Comparison of ENCODE assay signal across 13 cellular contexts in genomic region chr14:95763032-95763431, GRCh38. TPM values are rescaled to one million over a fixed set of nuclear protein-coding genes. Genes with fewer than 3 reads are reported as not detected.
DNase-seq lines count a peak whose midpoint lies in the region; ATAC-seq, FAIRE-seq and TF ChIP-seq lines count a peak whose summit lies in the region.
"Not testable (repeated sequence)": the region's sequence is repeated elsewhere in the genome, so short reads cannot be mapped to it uniquely, and the experiment has no call there.
"Had no signal": no experiment of that assay in that cellular context is flagged by ENCODE, and none has a peak within 500 bp of the region (broad histone marks: within the 10 kb centered on the region; RNA-seq: fewer than 3 reads in every experiment).

No MANE protein-coding gene starts in this region.

- H3K4ac ChIP-seq in IMR-90 (ENCODE audit: low read depth, low read length), result not testable (repeated sequence)

- H2BK15ac ChIP-seq in IMR-90 (ENCODE audit: low read depth, low read length), result not testable (repeated sequence)

- not testable (repeated sequence) for H3K4me2 ChIP-seq in A549; IMR-90 (ENCODE audit: low read depth, low read length); K562 (ENCODE audit: insufficient read depth, low read length); HepG2 (ENCODE audit: low read depth, low read length)

- not testable (repeated sequence) for ATAC-seq in A549; IMR-90 (ENCODE audit: low read depth); K562; HepG2

- H3K4me3 ChIP-seq in A549; IMR-90 (ENCODE audit: insufficient read depth, low read depth, low read length); K562; HepG2 (replicated peaks in 1 of 3; ENCODE audit: insufficient read depth in 1 of 3, low read depth in 2 of 3, low read length in 3 of 3): not testable (repeated sequence)

- not testable (repeated sequence) for H2BK20ac ChIP-seq in IMR-90 (ENCODE audit: low read depth, low read length)

- not testable (repeated sequence) for H3K9me3 ChIP-seq in A549; IMR-90 (ENCODE audit: control insufficient read depth, insufficient read depth, low read length); K562 (replicated peaks; ENCODE audit: control insufficient read depth, insufficient read depth, low read depth, low read length); HepG2 (ENCODE audit: low read length)

- in situ Hi-C loops in IMR-90 (cut with MboI; ENCODE audit: low sequenced_read_pairs), result loop anchor here (25.0 kb wide), 1 partner anchor 326 kb away; no protein-coding TSS in a partner anchor
- in situ Hi-C loops in K562 (cut with MboI); HepG2 (cut with HindIII; ENCODE audit: extremely low pct_ligation_motif_present, low pct_unique_long_range_greater_than_20kb): not testable (repeated sequence)

- not testable (repeated sequence) for H3K79me2 ChIP-seq in K562 (ENCODE audit: control insufficient read depth, insufficient read depth, low read length); HepG2 (ENCODE audit: insufficient read depth, low read length)

- H3K23ac ChIP-seq in IMR-90 (ENCODE audit: low read depth, low read length), result not testable (repeated sequence)

- TF ChIP-seq CTCF in A549 (IDR thresholded peaks at IDR 0.05); IMR-90 (conservative IDR thresholded peaks at IDR 0.05; ENCODE audit: low read depth, low read length); K562 (IDR thresholded peaks at IDR 0.05 in 2 of 3, conservative IDR thresholded peaks at IDR 0.05 in 1 of 3; ENCODE audit: insufficient read depth in 2 of 3, low read depth in 1 of 3, low read length in 3 of 3); HepG2 (CRISPR knock-in tag; IDR thresholded peaks at IDR 0.05): not testable (repeated sequence)

- dilution Hi-C loops in IMR-90 (cut with HindIII; ENCODE audit: low sequenced_read_pairs, unreplicated experiment), result not testable (repeated sequence)

- not testable (repeated sequence) for TF ChIP-seq RAD21 in A549 (conservative IDR thresholded peaks at IDR 0.05 in 1 of 2, IDR thresholded peaks at IDR 0.05 in 1 of 2); IMR-90 (IDR thresholded peaks at IDR 0.05; ENCODE audit: low read length); K562 (CRISPR knock-in tag; conservative IDR thresholded peaks at IDR 0.05 in 1 of 2, IDR thresholded peaks at IDR 0.05 in 1 of 2); HepG2 (CRISPR knock-in tag; IDR thresholded peaks at IDR 0.05)

- H3K4me1 ChIP-seq in A549; IMR-90 (ENCODE audit: control insufficient read depth, insufficient read depth, low read length); K562 (replicated peaks in 1 of 2; ENCODE audit: control insufficient read depth in 2 of 2, insufficient read depth in 2 of 2, low read length in 2 of 2); HepG2 (ENCODE audit: insufficient read depth, low read length): not testable (repeated sequence)

- H2BK5ac ChIP-seq in IMR-90 (ENCODE audit: low read depth, low read length, poor library complexity, severe bottlenecking), result not testable (repeated sequence)

- POLR2A ChIA-PET in A549 (lab: Yijun Ruan, JAX); IMR-90 (lab: Charles Lee; ENCODE audit: unreplicated experiment); K562 (lab: Yijun Ruan, JAX); HepG2 (lab: Yijun Ruan, JAX): not testable (repeated sequence)

- BruUV-seq in IMR-90 (replicated peaks; lab: Mats Ljungman, UMichigan); K562 (replicated peaks; lab: Mats Ljungman, UMichigan); HepG2 (replicated peaks; lab: Mats Ljungman, UMichigan): not testable (repeated sequence)

- H4K91ac ChIP-seq in IMR-90 (ENCODE audit: insufficient read depth, low read depth, low read length), result not testable (repeated sequence)

- H2AK9ac ChIP-seq in IMR-90 (replicated peaks; ENCODE audit: low read depth, low read length, poor library complexity), result not testable (repeated sequence)

- WGBS in A549 (ENCODE audit: missing lambda C conversion rate), result 12% methylated on average over 4 of the region's 4 CpGs
- WGBS in IMR-90 (ENCODE audit: extremely low coverage in 2 of 2, insufficient read length in 1 of 2), 2 experiments, result no CpG with 5 or more reads among the region's 4 CpGs
- WGBS in K562 (ENCODE audit: insufficient coverage, low coverage, missing lambda C conversion rate), result 4% methylated on average over 3 of the region's 4 CpGs
- 2% methylated on average over 4 of the region's 4 CpGs for WGBS in HepG2 (ENCODE audit: low lambda C conversion rate)

- H3K9ac ChIP-seq in IMR-90 (ENCODE audit: low read depth, low read length); K562 (ENCODE audit: insufficient read depth in 1 of 2, low read depth in 2 of 2, low read length in 2 of 2); HepG2 (ENCODE audit: insufficient read depth, low read depth, low read length): not testable (repeated sequence)

- H3K9me1 ChIP-seq in IMR-90 (ENCODE audit: insufficient read depth, low read length); K562 (ENCODE audit: control insufficient read depth, insufficient read depth, low read length): not testable (repeated sequence)

- not testable (repeated sequence) for H3K27me3 ChIP-seq in IMR-90 (ENCODE audit: control insufficient read depth, insufficient read depth, low read length); K562 (ENCODE audit: control insufficient read depth in 2 of 2, insufficient read depth in 2 of 2, low read length in 2 of 2); HepG2 (ENCODE audit: control insufficient read depth in 1 of 2, insufficient read depth in 2 of 2, low read length in 2 of 2)

- H3K18ac ChIP-seq in IMR-90 (ENCODE audit: low read depth, low read length), result not testable (repeated sequence)

- not testable (repeated sequence) for H3K14ac ChIP-seq in IMR-90 (replicated peaks; ENCODE audit: low read depth, low read length)

- H3K56ac ChIP-seq in IMR-90 (ENCODE audit: extremely low read depth, insufficient read depth, low read length), result not testable (repeated sequence)

- CTCF ChIA-PET in A549 (lab: Yijun Ruan, JAX), result interaction anchor here (0.6 to 1.2 kb wide), 2 partner anchors 11 to 201 kb away, joined by 4 read pairs; no protein-coding TSS in a partner anchor
- CTCF ChIA-PET in IMR-90 (lab: Yijun Ruan, JAX); K562 (lab: Yijun Ruan, JAX; ENCODE audit: low intra/inter-chr PET ratio); HepG2 (lab: Yijun Ruan, JAX; ENCODE audit: low intra/inter-chr PET ratio, low total read pairs): not testable (repeated sequence)

- not testable (repeated sequence) for H3K36me3 ChIP-seq in IMR-90 (ENCODE audit: control insufficient read depth, insufficient read depth, low read length); K562 (ENCODE audit: control insufficient read depth, insufficient read depth, low read length); HepG2 (replicated peaks in 1 of 2; ENCODE audit: control insufficient read depth in 1 of 2, insufficient read depth in 2 of 2, low read length in 2 of 2)

- not testable (repeated sequence) for H4K5ac ChIP-seq in IMR-90 (ENCODE audit: low read depth, low read length)

- intact Hi-C loops in IMR-90 (cut with micrococcal nuclease); K562 (cut with micrococcal nuclease); HepG2 (cut with micrococcal nuclease; ENCODE audit: unreplicated experiment): not testable (repeated sequence)

- not testable (repeated sequence) for H2AFZ ChIP-seq in IMR-90 (replicated peaks; ENCODE audit: low read length, poor library complexity); K562 (ENCODE audit: low read depth, low read length); HepG2 (ENCODE audit: low read length)

- not testable (repeated sequence) for TF ChIP-seq EP300 in A549 (IDR thresholded peaks at IDR 0.05); K562 (IDR thresholded peaks at IDR 0.05; ENCODE audit: low read length); HepG2 (IDR thresholded peaks at IDR 0.05; ENCODE audit: low read depth in 2 of 2, low read length in 2 of 2); HepG2 (CRISPR knock-in tag; IDR thresholded peaks at IDR 0.05; ENCODE audit: borderline replicate concordance)

- TF ChIP-seq POLR2A in A549 (IDR thresholded peaks at IDR 0.05; ENCODE audit: low read length); IMR-90 (IDR thresholded peaks at IDR 0.05; ENCODE audit: low read depth, low read length); K562 (conservative IDR thresholded peaks at IDR 0.05); HepG2 (IDR thresholded peaks at IDR 0.05; ENCODE audit: insufficient read depth in 1 of 2, low read depth in 2 of 2, low read length in 2 of 2): not testable (repeated sequence)

- not testable (repeated sequence) for DNase-seq in A549 (ENCODE audit: low read depth in 1 of 2, low spot score in 1 of 2); IMR-90; K562 (ENCODE audit: extremely low read depth in 1 of 4, low spot score in 3 of 4); HepG2 (ENCODE audit: low spot score)

- not testable (repeated sequence) for H4K8ac ChIP-seq in IMR-90 (ENCODE audit: low read depth in 2 of 2, low read length in 2 of 2)

- not testable (repeated sequence) for H3K27ac ChIP-seq in A549; IMR-90 (ENCODE audit: insufficient read depth, low read length); K562 (ENCODE audit: extremely low read depth, low read depth, low read length); HepG2 (ENCODE audit: extremely low read length, insufficient read depth, low read length)

- not testable (repeated sequence) for H3K79me1 ChIP-seq in IMR-90 (ENCODE audit: low read depth in 1 of 2, low read length in 2 of 2)

- not testable (repeated sequence) for FAIRE-seq in A549 (lab: Jason Lieb, UNC); K562 (lab: Jason Lieb, UNC); HepG2 (lab: Jason Lieb, UNC)

- not testable (repeated sequence) for H4K20me1 ChIP-seq in IMR-90 (ENCODE audit: insufficient read depth, low read length); K562 (replicated peaks; ENCODE audit: control insufficient read depth, insufficient read depth, low read length); HepG2 (ENCODE audit: insufficient read depth, low read length)

- not testable (repeated sequence) for H2AK5ac ChIP-seq in IMR-90 (ENCODE audit: low read depth, low read length)

- not testable (repeated sequence) for H2BK120ac ChIP-seq in IMR-90 (ENCODE audit: low read depth, low read length)

RNA-seq across cellular contexts. Expression of gene TCL1A, which starts 49.1 kb away (rescaled TPM):
- polyA plus RNA-seq in A549 (2011; rRNA removed) (not detected in 2 replicates), A549 (2017; fragmentation: RNase III; extraction: RNeasy Plus Mini Kit Qiagen cat#74134 plus additional on column Dnase treatment) (not detected in 3 replicates), IMR-90 (2012; rRNA removed) (not detected in 2 replicates), K562 (2011; rRNA removed) (not detected in 2 replicates), K562 (2014; fragmentation: Illumina TruSeq; extraction: Trizol) (0.10 TPM in 1 of 2 replicates, not detected in the other), K562 (2014; fragmentation: Nextera tagmentation; extraction: Ambion mirVana) (not detected), K562 (2014; rRNA removed) (0.11 TPM in 1 of 2 replicates, not detected in the other), HepG2 (2011; rRNA removed) (not detected in 2 replicates)
- polyA plus RNA-seq in A549 (2012; cell fraction: cytosol; rRNA removed), result not detected in 2 replicates
- not detected in 2 replicates for polyA plus RNA-seq in A549 (2012; cell fraction: nucleus; rRNA removed)
- polyA minus RNA-seq in A549 (2011; rRNA and poly(A)+ RNA removed), result not detected in 2 replicates
- total RNA-seq in IMR-90 (2012; rRNA removed) (not detected in 2 replicates), K562 (2014; rRNA removed) (0.16 TPM in 1 of 2 replicates, not detected in the other), K562 (2014; rRNA removed; fragmentation: Illumina TruSeq; extraction: Trizol) (not detected in 2 replicates), K562 (2015; rRNA removed; fragmentation: Illumina TruSeq; extraction: Trizol) (not detected in 2 replicates), K562 (2021) (not detected in 2 replicates), HepG2 (2016; rRNA removed; fragmentation: Illumina TruSeq; extraction: Trizol) (not detected in 2 replicates)
- polyA plus RNA-seq in IMR-90 (2012; cell fraction: cytosol; rRNA removed), result not detected in 2 replicates
- polyA plus RNA-seq in IMR-90 (2012; cell fraction: nucleus; rRNA removed; ENCODE audit: low replicate concordance), result not detected in 2 replicates
- total RNA-seq in K562 (2011; cell fraction: chromatin; rRNA removed; ENCODE audit: low replicate concordance), result not detected in 2 replicates
- not detected in 2 replicates for total RNA-seq in K562 (2011; cell fraction: nucleolus; rRNA removed)
- total RNA-seq in K562 (2011; cell fraction: nucleoplasm; rRNA removed), result not detected in 2 replicates
- 0.30 TPM in 1 of 2 replicates, not detected in the other for polyA plus RNA-seq in K562 (2011; cell fraction: cytosol; rRNA removed)
- polyA plus RNA-seq in K562 (2011; cell fraction: nucleus; rRNA removed), result not detected in 2 replicates
- polyA plus RNA-seq in K562 (2012), result 0.13 and 0.26 TPM in 2 replicates
- polyA minus RNA-seq in K562 (2011; rRNA and poly(A)+ RNA removed), result not detected in 2 replicates
- polyA minus RNA-seq in K562 (2011; cell fraction: cytosol; rRNA and poly(A)+ RNA removed), result not detected in 2 replicates
- polyA minus RNA-seq in K562 (2011; cell fraction: nucleus; rRNA and poly(A)+ RNA removed), result not detected in 2 replicates
- not detected in 2 replicates for total RNA-seq in HepG2 (2016; cell fraction: cytosol; rRNA removed; fragmentation: Illumina TruSeq; extraction: Trizol; ENCODE audit: low read depth)
- total RNA-seq in HepG2 (2016; cell fraction: insoluble cytoplasmic fraction; rRNA removed; fragmentation: Illumina TruSeq; extraction: Trizol), result not detected in 2 replicates
- not detected in 2 replicates for total RNA-seq in HepG2 (2016; cell fraction: membrane; rRNA removed; fragmentation: Illumina TruSeq; extraction: Trizol)
- not detected in 2 replicates for total RNA-seq in HepG2 (2016; cell fraction: nucleus; rRNA removed; fragmentation: Illumina TruSeq; extraction: Trizol)
- not detected in 2 replicates for polyA plus RNA-seq in HepG2 (2011; cell fraction: cytosol; rRNA removed)
- polyA plus RNA-seq in HepG2 (2011; cell fraction: nucleus; rRNA removed), result not detected in 2 replicates
- not detected in 2 replicates for polyA plus RNA-seq in HepG2 (2012)
- not detected in 2 replicates for polyA plus RNA-seq in HepG2 (2016; cell fraction: cytosol; fragmentation: Illumina TruSeq; extraction: Trizol; ENCODE audit: low read depth)
- polyA plus RNA-seq in HepG2 (2016; cell fraction: insoluble cytoplasmic fraction; fragmentation: Illumina TruSeq; extraction: Trizol; ENCODE audit: low read depth), result not detected in 2 replicates
- polyA plus RNA-seq in HepG2 (2016; cell fraction: membrane; fragmentation: Illumina TruSeq; extraction: Trizol; ENCODE audit: low read depth), result not detected in 2 replicates
- not detected in 2 replicates for polyA plus RNA-seq in HepG2 (2016; cell fraction: nucleus; fragmentation: Illumina TruSeq; extraction: Trizol; ENCODE audit: insufficient read depth, low read depth)
- polyA minus RNA-seq in HepG2 (2011; rRNA and poly(A)+ RNA removed; ENCODE audit: low replicate concordance), result not detected in 2 replicates
- polyA minus RNA-seq in HepG2 (2011; cell fraction: cytosol; rRNA and poly(A)+ RNA removed), result not detected in 2 replicates
- not detected in 2 replicates for polyA minus RNA-seq in HepG2 (2011; cell fraction: nucleus; rRNA and poly(A)+ RNA removed)
- total RNA-seq: A172; A673; Caco-2; Calu3; CD4-positive, alpha-beta memory T cell; CD4-positive, alpha-beta T cell; CD8-positive, alpha-beta memory T cell had no signal
- polyA plus RNA-seq: AG04450; BJ; CD8-positive, alpha-beta memory T cell had no signal
